Comparison of ENCODE assay signal across 11 cellular contexts in genomic region chr22:49953027-49953679, GRCh38. TPM values are rescaled to one million over a fixed set of nuclear protein-coding genes. Genes with fewer than 3 reads are reported as not detected.
DNase-seq lines count a peak whose midpoint lies in the region; ATAC-seq and TF ChIP-seq lines count a peak whose summit lies in the region.
"Had no signal": no experiment of that assay in that cellular context is flagged by ENCODE, and none has a peak within 500 bp of the region (broad histone marks: within the 10 kb centered on the region; RNA-seq: fewer than 3 reads in every experiment).

No MANE protein-coding gene starts in this region.

- peak overlapping the region in 1 of 2 experiments; percentile 95; a peak in 2 of 4 replicates for H4K8ac ChIP-seq in IMR-90 (ENCODE audit: low read depth in 2 of 2, low read length in 2 of 2)

- dilution Hi-C loops in IMR-90 (cut with HindIII; ENCODE audit: low sequenced_read_pairs, unreplicated experiment) = no loop called here

- H3K36me3 ChIP-seq in IMR-90 (ENCODE audit: control insufficient read depth, insufficient read depth, low read length) (no peaks in the 10 kb centered on the region), ascending aorta (no peaks in the 10 kb centered on the region), right lobe of liver (no peaks in the 10 kb centered on the region), suprapubic skin (no peaks in the 10 kb centered on the region)

- TF ChIP-seq EP300 in suprapubic skin (IDR thresholded peaks at IDR 0.05) = no peak

- H3K4ac ChIP-seq in IMR-90 (ENCODE audit: low read depth, low read length) = peak overlapping the region; percentile 100

- H3K9me3 ChIP-seq in IMR-90 (ENCODE audit: control insufficient read depth, insufficient read depth, low read length) = no peaks in the 10 kb centered on the region
- H3K9me3 ChIP-seq in ascending aorta = no peaks in the 10 kb centered on the region
- no peaks in the 10 kb centered on the region for H3K9me3 ChIP-seq in right lobe of liver
- no peaks in the 10 kb centered on the region for H3K9me3 ChIP-seq in suprapubic skin

- H2BK120ac ChIP-seq in IMR-90 (ENCODE audit: low read depth, low read length) = peak overlapping the region; percentile 94

- H3K14ac ChIP-seq in IMR-90 (replicated peaks; ENCODE audit: low read depth, low read length) = 0 out of 2 replicates have a peak overlapping the region, but pooled peaks have one; percentile 11

- H4K5ac ChIP-seq in IMR-90 (ENCODE audit: low read depth, low read length) = peak overlapping the region; percentile 64

- peak overlapping the region; percentile 60; the same call in 1 of the 2 replicates for H3K27ac ChIP-seq in IMR-90 (ENCODE audit: insufficient read depth, low read length)
- peak overlapping the region; percentile 19 to 36 for H3K27ac ChIP-seq in ascending aorta
- peak overlapping the region; percentile 61 to 67 (median 63) for H3K27ac ChIP-seq in right lobe of liver
- H3K27ac ChIP-seq in suprapubic skin = peak overlapping the region; percentile 92

- no peak overlapping the region for H3K56ac ChIP-seq in IMR-90 (ENCODE audit: extremely low read depth, insufficient read depth, low read length)

- in situ Hi-C loops in IMR-90 (cut with MboI; ENCODE audit: low sequenced_read_pairs) = no loop called here

- no peak overlapping the region for H3K9ac ChIP-seq in IMR-90 (ENCODE audit: low read depth, low read length)

- peak overlapping the region; percentile 71; the same call in 2 of the 3 replicates for H2BK15ac ChIP-seq in IMR-90 (ENCODE audit: low read depth, low read length)

- peak overlapping the region; percentile 99 for H2AK9ac ChIP-seq in IMR-90 (replicated peaks; ENCODE audit: low read depth, low read length, poor library complexity)

- 0 out of 4 replicates have a peak, but pooled peaks cover 0 to 4% of the 10 kb centered on the region in 2 experiments for H3K79me1 ChIP-seq in IMR-90 (ENCODE audit: low read depth in 1 of 2, low read length in 2 of 2)

- DNase-seq in IMR-90 (no peak), ascending aorta (ENCODE audit: low spot score in 2 of 2) (no peak), right lobe of liver (no peak), suprapubic skin (ENCODE audit: low spot score in 2 of 2) (no peak), NCI-H82 treated with DMSO at 0.1 percent for 48 hours (lab: John Stamatoyannopoulos, UW; ENCODE audit: unreplicated experiment) (no peak)
- DNase-seq in activated T-cell treated with anti-CD3 and anti-CD28 coated beads, Interleukin-2, amount 50 U/mL, for 48 hours = no peak
- DNase-seq: activated CD4-positive, alpha-beta memory T cell treated with anti-CD3 and anti-CD28 coated beads, Interleukin-2, amount 10 ng/mL, durations not matched to agents 7 days and 5 days; activated naive CD4-positive, alpha-beta T cell treated with Interleukin-2 at 50 U/mL for 16 hours; central memory CD4-positive, alpha-beta T cell had no signal

- H3K27me3 ChIP-seq in IMR-90 (ENCODE audit: control insufficient read depth, insufficient read depth, low read length) (no peaks in the 10 kb centered on the region), ascending aorta (no peaks in the 10 kb centered on the region), right lobe of liver (no peaks in the 10 kb centered on the region), suprapubic skin (no peaks in the 10 kb centered on the region)

- H2AK5ac ChIP-seq in IMR-90 (ENCODE audit: low read depth, low read length) = peak overlapping the region; percentile 99

- H3K4me3 ChIP-seq in IMR-90 (ENCODE audit: insufficient read depth, low read depth, low read length) (no peak overlapping the region), ascending aorta (no peak overlapping the region), right lobe of liver (no peak overlapping the region), suprapubic skin (no peak overlapping the region)

- 87% methylated on average over 6 of the region's 20 CpGs; no CpG with 5 or more reads in 1 of the 2 experiments for WGBS in IMR-90 (ENCODE audit: extremely low coverage in 2 of 2, insufficient read length in 1 of 2), 2 experiments
- 62% methylated on average over 7 of the region's 20 CpGs for WGBS in right lobe of liver (ENCODE audit: insufficient coverage, low coverage, low lambda C conversion rate, missing lambda C conversion rate)
- 88% methylated on average over 5 of the region's 20 CpGs for WGBS in suprapubic skin

- CTCF ChIA-PET in IMR-90 (lab: Yijun Ruan, JAX) = no interaction called here

- TF ChIP-seq POLR2A in IMR-90 (IDR thresholded peaks at IDR 0.05; ENCODE audit: low read depth, low read length) (no peak), right lobe of liver (IDR thresholded peaks at IDR 0.05) (no peak), suprapubic skin (IDR thresholded peaks at IDR 0.05) (no peak)

- peak overlapping the region; percentile 76 for H4K91ac ChIP-seq in IMR-90 (ENCODE audit: insufficient read depth, low read depth, low read length)

- TF ChIP-seq CTCF in IMR-90 (conservative IDR thresholded peaks at IDR 0.05; ENCODE audit: low read depth, low read length) (no peak), ascending aorta (IDR thresholded peaks at IDR 0.05) (no peak), right lobe of liver (IDR thresholded peaks at IDR 0.05) (no peak), suprapubic skin (IDR thresholded peaks at IDR 0.05) (no peak)

- POLR2A ChIA-PET in IMR-90 (lab: Charles Lee; ENCODE audit: unreplicated experiment) = no interaction called here

- peak overlapping the region; percentile 91 for H2AFZ ChIP-seq in IMR-90 (replicated peaks; ENCODE audit: low read length, poor library complexity)

- peaks cover 40% of the 10 kb centered on the region for H3K4me1 ChIP-seq in IMR-90 (ENCODE audit: control insufficient read depth, insufficient read depth, low read length)
- H3K4me1 ChIP-seq in ascending aorta = peaks cover 3 to 16% of the 10 kb centered on the region in 2 donors
- peaks cover 3 to 40% (median 27%) of the 10 kb centered on the region in 4 donors for H3K4me1 ChIP-seq in right lobe of liver
- H3K4me1 ChIP-seq in suprapubic skin = peaks cover 86% of the 10 kb centered on the region

- H2BK20ac ChIP-seq in IMR-90 (ENCODE audit: low read depth, low read length) = peak overlapping the region; percentile 79

- H3K9me1 ChIP-seq in IMR-90 (ENCODE audit: insufficient read depth, low read length) = peaks cover 23% of the 10 kb centered on the region

- no peak for TF ChIP-seq RAD21 in IMR-90 (IDR thresholded peaks at IDR 0.05; ENCODE audit: low read length)

- no peak overlapping the region for H3K23ac ChIP-seq in IMR-90 (ENCODE audit: low read depth, low read length)

- H3K4me2 ChIP-seq in IMR-90 (ENCODE audit: low read depth, low read length) = no peak overlapping the region

- H4K20me1 ChIP-seq in IMR-90 (ENCODE audit: insufficient read depth, low read length) = no peaks in the 10 kb centered on the region

- BruUV-seq in IMR-90 (replicated peaks; lab: Mats Ljungman, UMichigan) = no TSS peak

- intact Hi-C loops in IMR-90 (cut with micrococcal nuclease) (no loop called here), ascending aorta (cut with DNase I) (no loop called here), right lobe of liver (cut with DNase I) (no loop called here)

- peak overlapping the region; percentile 19 for H3K18ac ChIP-seq in IMR-90 (ENCODE audit: low read depth, low read length)

- peak overlapping the region; percentile 86 for H2BK5ac ChIP-seq in IMR-90 (ENCODE audit: low read depth, low read length, poor library complexity, severe bottlenecking)

- ATAC-seq in IMR-90 (ENCODE audit: low read depth) = no peak
- no peak for ATAC-seq in right lobe of liver
- no peak for ATAC-seq in GM21619 (IDR thresholded peaks at IDR 0.05; ENCODE audit: unreplicated experiment)

TF ChIP-seq in IMR-90, 13 proteins besides CTCF, POLR2A, EP300 and RAD21:
- TF ChIP-seq RCOR1 (IDR thresholded peaks at IDR 0.05; ENCODE audit: insufficient replicate concordance, low read length) = no peak
- no peak for TF ChIP-seq FOS (IDR thresholded peaks at IDR 0.05; ENCODE audit: low read depth, low read length)
- TF ChIP-seq CHD1 (IDR thresholded peaks at IDR 0.05; ENCODE audit: low read depth, low read length) = no peak
- no peak for TF ChIP-seq USF2 (IDR thresholded peaks at IDR 0.05; ENCODE audit: low read depth, low read length)
- no peak for TF ChIP-seq RFX5 (IDR thresholded peaks at IDR 0.05; ENCODE audit: low read depth, low read length)
- TF ChIP-seq NFE2L2 (IDR thresholded peaks at IDR 0.05; ENCODE audit: low read depth, low read length) = no peak

RNA-seq across cellular contexts. Expression of gene PIM3, which starts 7.4 kb away (rescaled TPM):
- total RNA-seq in IMR-90 (2012; rRNA removed) = 8.6 and 10.3 TPM in 2 replicates
- 24.7 and 28.6 TPM in 2 replicates for polyA plus RNA-seq in IMR-90 (2012; rRNA removed)
- 31.4 and 45.1 TPM in 2 replicates for polyA plus RNA-seq in IMR-90 (2012; cell fraction: cytosol; rRNA removed)
- 37.2 and 85.2 TPM in 2 replicates for polyA plus RNA-seq in IMR-90 (2012; cell fraction: nucleus; rRNA removed; ENCODE audit: low replicate concordance)
- 269 TPM for total RNA-seq in ascending aorta
- total RNA-seq in right lobe of liver = 10 to 100 TPM; 26.7 to 64.4 (median 32.8) TPM
- 100 to 1,000 TPM; 103 to 202 (median 143) TPM for total RNA-seq in suprapubic skin

RNA-seq across cellular contexts. Expression of gene CRELD2, which starts 34.7 kb away (rescaled TPM):
- total RNA-seq in IMR-90 (2012; rRNA removed) (36.1 and 36.2 TPM in 2 replicates), ascending aorta (61.8 TPM), right lobe of liver (10 to 100 TPM; 26.0 to 56.4 (median 47.8) TPM), suprapubic skin (10 to 100 TPM in 3 of 4 donors, 1 to 10 TPM in 1; 9.3 to 29.4 (median 21.5) TPM)
- 70.7 and 82.0 TPM in 2 replicates for polyA plus RNA-seq in IMR-90 (2012; rRNA removed)
- polyA plus RNA-seq in IMR-90 (2012; cell fraction: cytosol; rRNA removed) = 110 and 153 TPM in 2 replicates
- 79.2 and 119 TPM in 2 replicates for polyA plus RNA-seq in IMR-90 (2012; cell fraction: nucleus; rRNA removed; ENCODE audit: low replicate concordance)

RNA-seq across cellular contexts. Expression of gene ALG12, which starts 34.9 kb away (rescaled TPM):
- total RNA-seq in IMR-90 (2012; rRNA removed) = 5.6 and 7.2 TPM in 2 replicates
- polyA plus RNA-seq in IMR-90 (2012; rRNA removed) = 10.9 and 11.2 TPM in 2 replicates
- 18.8 and 22.7 TPM in 2 replicates for polyA plus RNA-seq in IMR-90 (2012; cell fraction: cytosol; rRNA removed)
- polyA plus RNA-seq in IMR-90 (2012; cell fraction: nucleus; rRNA removed; ENCODE audit: low replicate concordance) = 13.5 and 24.8 TPM in 2 replicates
- 6.9 TPM for total RNA-seq in ascending aorta
- total RNA-seq in right lobe of liver = 10 to 100 TPM; 15.1 to 19.0 (median 16.6) TPM
- 10 to 100 TPM; 13.2 to 23.8 (median 16.8) TPM for total RNA-seq in suprapubic skin

RNA-seq across cellular contexts. Expression of gene IL17REL, which starts 59.4 kb away (rescaled TPM):
- not detected in 2 replicates for total RNA-seq in IMR-90 (2012; rRNA removed)
- polyA plus RNA-seq in IMR-90 (2012; rRNA removed) = not detected in 2 replicates
- polyA plus RNA-seq in IMR-90 (2012; cell fraction: cytosol; rRNA removed) = 0.01 TPM in 1 of 2 replicates, not detected in the other
- polyA plus RNA-seq in IMR-90 (2012; cell fraction: nucleus; rRNA removed; ENCODE audit: low replicate concordance) = 0.04 and 0.05 TPM in 2 replicates
- not detected for total RNA-seq in ascending aorta
- total RNA-seq in right lobe of liver = not detected
- total RNA-seq in suprapubic skin = not detected
- total RNA-seq: activated CD4-positive, alpha-beta memory T cell treated with anti-CD3 and anti-CD28 coated beads, Interleukin-2, amount 10 ng/mL, durations not matched to agents 7 days and 5 days; mononuclear cell had no signal

Comparison
In these comparisons a context has a peak if more than half of its experiments do, and no peak if none do; other contexts are left out.
1. H3K27ac ChIP-seq: peak in every context shown above with its lines; median percentile 92 in suprapubic skin; 63 in right lobe of liver; 60 in IMR-90; 28 in ascending aorta.